In the genomic region with DNA sequence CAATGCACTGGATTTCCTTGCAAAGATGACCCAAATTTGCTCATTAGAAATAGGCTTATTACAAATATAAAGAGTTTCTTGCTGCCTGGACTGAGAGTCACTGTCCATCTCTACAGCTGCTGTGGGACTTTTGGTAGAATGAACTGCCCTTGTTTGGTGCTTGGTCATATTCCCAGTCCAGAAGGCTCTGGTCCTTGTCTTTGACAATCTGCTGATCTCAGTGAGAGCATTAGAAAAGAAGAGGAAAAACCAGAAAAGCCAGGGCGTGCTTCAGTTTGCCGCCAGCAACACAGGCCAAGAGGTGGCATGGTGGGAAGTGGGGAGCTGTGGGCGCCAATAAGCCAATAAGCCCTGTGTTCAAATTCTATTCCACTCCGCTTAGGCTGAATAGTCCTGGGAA, we compare ENCODE assay signal across 23 cellular contexts. TPM values are rescaled to one million over a fixed set of nuclear protein-coding genes. Genes with fewer than 3 reads are reported as not detected.
DNase-seq lines count a peak whose midpoint lies in the region; ATAC-seq, FAIRE-seq and TF ChIP-seq lines count a peak whose summit lies in the region.
"Had no signal": no experiment of that assay in that cellular context is flagged by ENCODE, and none has a peak within 500 bp of the region (broad histone marks: within the 10 kb centered on the region; RNA-seq: fewer than 3 reads in every experiment).

No MANE protein-coding gene starts in this region.

- no peak overlapping the region for H3K4me3 ChIP-seq in KMS-11 (IDR thresholded peaks at IDR 0.05; ENCODE audit: insufficient read depth, low read depth, low read length)
- no peak overlapping the region for H3K4me3 ChIP-seq in testis
- no peak overlapping the region for H3K4me3 ChIP-seq in breast epithelium
- H3K4me3 ChIP-seq: BLaER1, MG63, SK-N-MC had no signal

- no peaks in the 10 kb centered on the region for H3K4me1 Mint-ChIP-seq in stimulated activated memory B cell treated with anti-CD40 and anti-IgM and Interleukin-4, amounts not matched to agents 10 μg/mL and 1 μg/mL and 100 μg/mL, for 72 hours

- H3K4me3 Mint-ChIP-seq in stimulated activated memory B cell treated with anti-CD40 and anti-IgM and Interleukin-4, amounts not matched to agents 10 μg/mL and 1 μg/mL and 100 μg/mL, for 72 hours, result no peak overlapping the region
- H3K4me3 Mint-ChIP-seq: CD8-positive, alpha-beta memory T cell; HFFc6 had no signal

- H3K36me3 Mint-ChIP-seq in stimulated activated memory B cell treated with anti-CD40 and anti-IgM and Interleukin-4, amounts not matched to agents 10 μg/mL and 1 μg/mL and 100 μg/mL, for 72 hours, result no peaks in the 10 kb centered on the region

- no peaks in the 10 kb centered on the region for H3K79me2 ChIP-seq in KMS-11 (ENCODE audit: insufficient read depth, low read depth)

- no peak for TF ChIP-seq POLR2A in testis (IDR thresholded peaks at IDR 0.05)
- no peak for TF ChIP-seq POLR2A in breast epithelium (IDR thresholded peaks at IDR 0.05)

- DNase-seq in Ammon's horn (ENCODE audit: low spot score) (peak; percentile 78), hippocampal formation (lab: John Stamatoyannopoulos, UW) (peak; percentile 47 to 65), putamen (ENCODE audit: low spot score) (peak; percentile 62), HTR-8/SVneo (ENCODE audit: insufficient read length, low spot score) (no peak), testis (no peak), breast epithelium (ENCODE audit: low spot score in 2 of 2) (no peak)
- DNase-seq: CD8-positive, alpha-beta memory T cell; DMS53; EL; H7; HFFc6; Kasumi-1; MG63; NCI-H1436 treated with DMSO at 0.1 percent for 48 hours; NCI-H2029; OCI-M1; Right ventricle myocardium superior had no signal

- no peaks in the 10 kb centered on the region for H3K9me3 Mint-ChIP-seq in stimulated activated memory B cell treated with anti-CD40 and anti-IgM and Interleukin-4, amounts not matched to agents 10 μg/mL and 1 μg/mL and 100 μg/mL, for 72 hours
- H3K9me3 Mint-ChIP-seq: CD8-positive, alpha-beta memory T cell; HFFc6 had no signal

- H3K9ac ChIP-seq in KMS-11, result no peak overlapping the region; the same call in 1 of the 2 replicates
- H3K9ac ChIP-seq: BLaER1 had no signal

- ATAC-seq in stimulated activated memory B cell treated with anti-CD40 and anti-IgM and Interleukin-4, amounts not matched to agents 10 μg/mL and 1 μg/mL and 100 μg/mL, for 72 hours, result no peak

- H3K36me3 ChIP-seq in KMS-11 (ENCODE audit: insufficient read depth) (no peaks in the 10 kb centered on the region), testis (ENCODE audit: low read depth, missing control alignments) (no peaks in the 10 kb centered on the region), breast epithelium (no peaks in the 10 kb centered on the region)
- H3K36me3 ChIP-seq: BLaER1, MG63 had no signal

- no peaks in the 10 kb centered on the region for H3K27me3 ChIP-seq in KMS-11 (ENCODE audit: insufficient read depth, low read depth)
- no peaks in the 10 kb centered on the region for H3K27me3 ChIP-seq in testis
- H3K27me3 ChIP-seq in breast epithelium, result no peaks in the 10 kb centered on the region
- H3K27me3 ChIP-seq: BLaER1, MG63 had no signal

- H3K4me1 ChIP-seq in KMS-11 (ENCODE audit: low read depth, poor library complexity, severe bottlenecking) (peaks cover 41% of the 10 kb centered on the region), testis (peaks cover 2% of the 10 kb centered on the region), breast epithelium (no peaks in the 10 kb centered on the region)
- H3K4me1 ChIP-seq: BLaER1 had no signal

- 95 to 97% methylated on average over 4 of the region's 4 CpGs for WGBS in testis, 2 donors

- H3K4me2 ChIP-seq in KMS-11, result peak overlapping the region; percentile 62
- H3K4me2 ChIP-seq: BLaER1 had no signal

- no peaks in the 10 kb centered on the region for H4K20me1 ChIP-seq in KMS-11 (ENCODE audit: insufficient read depth)
- H4K20me1 ChIP-seq: BLaER1 had no signal

- peaks cover 21% of the 10 kb centered on the region for H3K27me3 Mint-ChIP-seq in stimulated activated memory B cell treated with anti-CD40 and anti-IgM and Interleukin-4, amounts not matched to agents 10 μg/mL and 1 μg/mL and 100 μg/mL, for 72 hours
- H3K27me3 Mint-ChIP-seq: CD8-positive, alpha-beta memory T cell had no signal

- intact Hi-C loops in testis (cut with DNase I; ENCODE audit: low total_unique reads), result no loop called here
- intact Hi-C loops in breast epithelium (cut with DNase I; ENCODE audit: low total_unique reads), result loop anchor here (10.0 kb wide), 1 partner anchor 566 kb away; no protein-coding TSS in a partner anchor

- H3K9me3 ChIP-seq in testis, result no peaks in the 10 kb centered on the region
- no peaks in the 10 kb centered on the region for H3K9me3 ChIP-seq in breast epithelium
- H3K9me3 ChIP-seq: BLaER1, MG63 had no signal

- peak overlapping the region; percentile 43 for H3K27ac ChIP-seq in KMS-11
- H3K27ac ChIP-seq in testis, result no peak overlapping the region
- H3K27ac ChIP-seq in breast epithelium, result peak overlapping the region in 1 of 2 donors; percentile 35
- H3K27ac ChIP-seq: BLaER1, SK-N-MC had no signal

- FAIRE-seq in HTR-8/SVneo (lab: Jason Lieb, UNC), result no peak
- FAIRE-seq: A204.1, GM12891 had no signal

- H3K27ac Mint-ChIP-seq in stimulated activated memory B cell treated with anti-CD40 and anti-IgM and Interleukin-4, amounts not matched to agents 10 μg/mL and 1 μg/mL and 100 μg/mL, for 72 hours, result no peak overlapping the region
- H3K27ac Mint-ChIP-seq: HFFc6 had no signal

- H2AFZ ChIP-seq in KMS-11 (ENCODE audit: low read depth), result no peak overlapping the region

- no peak for TF ChIP-seq CTCF in KMS-11 (conservative IDR thresholded peaks at IDR 0.05; ENCODE audit: low read depth, low read length)
- no peak for TF ChIP-seq CTCF in testis (IDR thresholded peaks at IDR 0.05)
- TF ChIP-seq CTCF in breast epithelium (IDR thresholded peaks at IDR 0.05), result no peak

RNA-seq across cellular contexts. Expression of a gene that starts 48.2 kb away (rescaled TPM):
- total RNA-seq in testis (10 to 100 TPM; 18.7 to 23.7 TPM), breast epithelium (100 to 1,000 TPM in 1 of 3 donors, 10 to 100 TPM in 2; 50.5 to 109 (median 60.4) TPM)
- polyA plus RNA-seq in testis (ENCODE audit: insufficient read depth, low read depth, low replicate concordance), result 23.6 TPM

Comparison
In these comparisons a context has a peak if more than half of its experiments do, and no peak if none do; other contexts are left out.
1. DNase-seq: peak in Ammon's horn (single experiment), hippocampal formation (2 of 2) and putamen (single experiment); none in HTR-8/SVneo (single experiment), testis (single experiment) and breast epithelium (0 of 2).